In the genomic region with DNA sequence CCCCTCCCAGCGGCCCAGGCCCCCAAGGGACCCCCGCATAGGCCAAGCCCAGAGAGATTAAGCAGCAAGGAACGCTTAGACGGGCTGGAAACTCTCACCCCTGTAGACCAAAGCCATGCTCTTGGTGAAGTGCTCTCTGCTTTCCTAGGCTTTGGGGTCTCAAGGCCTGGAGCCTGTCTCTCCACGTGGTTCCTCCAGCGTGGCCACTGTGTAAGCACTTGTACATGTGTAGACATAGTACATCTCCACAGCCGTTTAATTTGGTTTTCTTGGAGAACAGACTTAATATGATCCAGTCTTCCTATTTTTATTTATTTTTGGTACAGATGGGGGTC, we compare ENCODE assay signal across 8 cellular contexts. TPM values are rescaled to one million over a fixed set of nuclear protein-coding genes. Genes with fewer than 3 reads are reported as not detected.
DNase-seq lines count a peak whose midpoint lies in the region; ATAC-seq and TF ChIP-seq lines count a peak whose summit lies in the region.

No MANE protein-coding gene starts in this region.

- intact Hi-C loops in activated naive CD4-positive, alpha-beta T cell treated with anti-CD3 and anti-CD28 coated beads for 36 hours (cut with micrococcal nuclease) = loop anchor here (1.0 to 5.0 kb wide), 9 partner anchors 16 to 1480 kb away; a partner anchor contains a TSS
- intact Hi-C loops in spleen (cut with DNase I; ENCODE audit: low total_unique reads) = no loop called here

- ATAC-seq in SK-N-SH treated with all-trans-retinoic acid at 6 μM for 48 hours = peak; percentile 2; the same call in 1 of the 3 replicates

- peaks cover 61% of the 10 kb centered on the region for H3K4me1 Mint-ChIP-seq in activated naive CD4-positive, alpha-beta T cell treated with anti-CD3 and anti-CD28 coated beads for 36 hours (ENCODE audit: low read depth)

- TF ChIP-seq POLR2A in spleen (IDR thresholded peaks at IDR 0.05) = no peak

- no peaks in the 10 kb centered on the region for H3K9me3 ChIP-seq in spleen

- H3K9me3 Mint-ChIP-seq in activated naive CD4-positive, alpha-beta T cell treated with anti-CD3 and anti-CD28 coated beads for 36 hours = no peaks in the 10 kb centered on the region

- WGBS in spleen, 5 donors = 20 to 59% (median 43%) methylated on average over 3 to 7 of the region's 7 CpGs

- H3K36me3 ChIP-seq in spleen = peaks cover 0 to 8% (median 0%) of the 10 kb centered on the region in 6 donors

- H3K27ac ChIP-seq in spleen = peak overlapping the region; percentile 76 to 93 (median 90)

- peaks cover 35% of the 10 kb centered on the region for H3K36me3 Mint-ChIP-seq in activated naive CD4-positive, alpha-beta T cell treated with anti-CD3 and anti-CD28 coated beads for 36 hours (ENCODE audit: low read depth)

- peak overlapping the region; percentile 80 for H3K27ac Mint-ChIP-seq in activated naive CD4-positive, alpha-beta T cell treated with anti-CD3 and anti-CD28 coated beads for 36 hours

- H3K4me3 Mint-ChIP-seq in activated naive CD4-positive, alpha-beta T cell treated with anti-CD3 and anti-CD28 coated beads for 36 hours = peak overlapping the region; percentile 93

- H3K27me3 Mint-ChIP-seq in activated naive CD4-positive, alpha-beta T cell treated with anti-CD3 and anti-CD28 coated beads for 36 hours (ENCODE audit: low read depth) = no peaks in the 10 kb centered on the region

- no peak for TF ChIP-seq CTCF in fibroblast of villous mesenchyme (IDR thresholded peaks at IDR 0.05; ENCODE audit: insufficient read depth, low read depth, low read length)
- TF ChIP-seq CTCF in spleen (IDR thresholded peaks at IDR 0.05 in 8 of 11, conservative IDR thresholded peaks at IDR 0.05 in 3 of 11) = no peak

- CTCF ChIA-PET in activated naive CD4-positive, alpha-beta T cell treated with anti-CD3 and anti-CD28 coated beads for 36 hours (lab: Charles Lee) = no interaction called here

- H3K27me3 ChIP-seq in spleen (replicated peaks in 1 of 7) = no peaks in the 10 kb centered on the region

- H3K4me3 ChIP-seq in fibroblast of villous mesenchyme (ENCODE audit: low read depth, low read length) (peak overlapping the region; percentile 59), spleen (peak overlapping the region; percentile 72 to 94 (median 80))

- peaks cover 33 to 80% (median 69%) of the 10 kb centered on the region in 6 donors for H3K4me1 ChIP-seq in spleen

- DNase-seq in activated naive CD4-positive, alpha-beta T cell treated with anti-CD3 and anti-CD28 coated beads for 36 hours = peak; percentile 23
- no peak for DNase-seq in activated naive CD4-positive, alpha-beta T cell treated with Interleukin-2 at 50 U/mL for 16 hours
- no peak for DNase-seq in fibroblast of villous mesenchyme (ENCODE audit: low read depth)
- no peak for DNase-seq in spleen
- no peak for DNase-seq in NCI-H748 treated with DMSO at 0.1 percent for 48 hours (lab: John Stamatoyannopoulos, UW)
- DNase-seq in NCI-H774 (lab: John Stamatoyannopoulos, UW) = no peak
- DNase-seq in NCI-H128 (lab: John Stamatoyannopoulos, UW; ENCODE audit: unreplicated experiment) = no peak

TF ChIP-seq in SK-N-SH treated with all-trans-retinoic acid at 6 μM for 48 hours, 23 proteins besides CTCF, POLR2A, EP300 and RAD21:
- no peak for TF ChIP-seq ZC3H10 (CRISPR knock-in tag; IDR thresholded peaks at IDR 0.05)

RNA-seq across cellular contexts. Expression of a gene that starts 1.1 kb away (rescaled TPM):
- 10 to 100 TPM; 11.9 to 13.6 TPM for total RNA-seq in activated naive CD4-positive, alpha-beta T cell treated with anti-CD3 and anti-CD28 coated beads for 36 hours
- total RNA-seq in fibroblast of villous mesenchyme (9.0 and 14.2 TPM in 2 replicates), spleen (10 to 100 TPM in 6 of 7 donors, 1 to 10 TPM in 1; 10.0 to 18.4 (median 12.4) TPM)
- 1 to 10 TPM; 4.9 to 8.0 (median 5.0) TPM for polyA plus RNA-seq in spleen

RNA-seq across cellular contexts. Expression of a gene that starts 17.0 kb away (rescaled TPM):
- total RNA-seq in activated naive CD4-positive, alpha-beta T cell treated with anti-CD3 and anti-CD28 coated beads for 36 hours = under 1 TPM; 0.10 to 0.12 TPM
- 0.32 and 0.86 TPM in 2 replicates for total RNA-seq in fibroblast of villous mesenchyme
- under 1 TPM in 6 of 7 donors, not detected in 1; 0.16 to 0.60 (median 0.37) TPM for total RNA-seq in spleen
- under 1 TPM; 0.03 to 0.13 (median 0.04) TPM for polyA plus RNA-seq in spleen

RNA-seq across cellular contexts. Expression of a gene that starts 17.7 kb away (rescaled TPM):
- 10 to 100 TPM; 28.8 to 29.7 TPM for total RNA-seq in activated naive CD4-positive, alpha-beta T cell treated with anti-CD3 and anti-CD28 coated beads for 36 hours
- total RNA-seq in fibroblast of villous mesenchyme (25.8 and 37.1 TPM in 2 replicates), spleen (10 to 100 TPM; 24.0 to 31.7 (median 29.4) TPM)
- 1 to 10 TPM; 6.5 to 9.1 (median 6.6) TPM for polyA plus RNA-seq in spleen

RNA-seq across cellular contexts. Expression of a gene that starts 26.9 kb away (rescaled TPM):
- under 1 TPM; 0.21 to 0.25 TPM for total RNA-seq in activated naive CD4-positive, alpha-beta T cell treated with anti-CD3 and anti-CD28 coated beads for 36 hours
- total RNA-seq in fibroblast of villous mesenchyme (under 0.01 and 1.3 TPM in 2 replicates), spleen (1 to 10 TPM in 2 of 7 donors, under 1 TPM in 2, not detected in 3; 0.13 to 4.3 (median 1.4) TPM)
- polyA plus RNA-seq in spleen = under 1 TPM in 2 of 3 donors, not detected in 1; 0.03 to 0.33 TPM
